1 cellular context compared by ENCODE assay signal in the genomic region with DNA sequence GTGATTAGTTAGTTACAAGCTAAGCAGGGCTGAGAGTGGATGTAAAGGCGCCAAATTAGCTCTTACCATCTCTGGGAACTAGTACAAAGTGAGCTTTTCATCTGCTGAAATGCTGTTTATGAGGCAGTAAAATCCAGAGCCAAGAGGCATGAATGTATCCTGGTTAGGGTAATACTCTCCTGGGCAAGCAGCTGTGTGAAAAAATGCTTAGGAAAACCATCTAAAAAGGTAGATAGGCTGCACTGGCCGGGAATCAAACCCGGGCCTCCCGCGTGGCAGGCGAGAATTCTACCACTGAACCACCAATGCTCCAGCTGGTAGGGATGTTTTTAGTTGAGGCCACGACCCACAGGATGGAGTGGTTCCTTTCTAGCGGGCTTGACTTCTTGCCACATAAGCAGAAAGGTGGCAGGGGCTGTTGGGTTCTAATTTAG.
TF ChIP-seq lines count a peak whose summit lies in the region.

No MANE protein-coding gene starts in this region.

TF ChIP-seq in H1, 55 proteins besides CTCF, POLR2A, EP300 and RAD21 (continued from another document):
- TF ChIP-seq TBP (IDR thresholded peaks at IDR 0.05; ENCODE audit: low read depth, low read length) (peak; percentile 96), EGR1 (IDR thresholded peaks at IDR 0.05; ENCODE audit: borderline replicate concordance, low read depth, low read length) (0 out of 2 replicates have a peak, but pooled peaks have one; percentile 18)
- TF ChIP-seq, protein P1, sequence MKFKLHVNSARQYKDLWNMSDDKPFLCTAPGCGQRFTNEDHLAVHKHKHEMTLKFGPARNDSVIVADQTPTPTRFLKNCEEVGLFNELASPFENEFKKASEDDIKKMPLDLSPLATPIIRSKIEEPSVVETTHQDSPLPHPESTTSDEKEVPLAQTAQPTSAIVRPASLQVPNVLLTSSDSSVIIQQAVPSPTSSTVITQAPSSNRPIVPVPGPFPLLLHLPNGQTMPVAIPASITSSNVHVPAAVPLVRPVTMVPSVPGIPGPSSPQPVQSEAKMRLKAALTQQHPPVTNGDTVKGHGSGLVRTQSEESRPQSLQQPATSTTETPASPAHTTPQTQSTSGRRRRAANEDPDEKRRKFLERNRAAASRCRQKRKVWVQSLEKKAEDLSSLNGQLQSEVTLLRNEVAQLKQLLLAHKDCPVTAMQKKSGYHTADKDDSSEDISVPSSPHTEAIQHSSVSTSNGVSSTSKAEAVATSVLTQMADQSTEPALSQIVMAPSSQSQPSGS (IDR thresholded peaks at IDR 0.05; ENCODE audit: low read length) = no peak
